9 cellular contexts compared by ENCODE assay signal in genomic region chr15:85607141-85607806, GRCh38.
A peak's percentile ranks its signal among the peaks of the same experiment; 100 is the strongest.
DNase-seq lines count a peak whose midpoint lies in the region; ATAC-seq and TF ChIP-seq lines count a peak whose summit lies in the region.
"Had no signal": no experiment of that assay in that cellular context is flagged by ENCODE, and none has a peak within 500 bp of the region (broad histone marks: within the 10 kb centered on the region; RNA-seq: fewer than 3 reads in every experiment).

No MANE protein-coding gene starts in this region.

- H3K27ac ChIP-seq in ACC112 (ENCODE audit: low read depth, low read length) (peak overlapping the region; percentile 94), coronary artery (peak overlapping the region; percentile 39 to 75)

- no peak for ATAC-seq in HG02938 (IDR thresholded peaks at IDR 0.05; ENCODE audit: unreplicated experiment)

- H3K4me3 ChIP-seq in ACC112 (ENCODE audit: low read depth, low read length), result peak overlapping the region; percentile 57
- peak overlapping the region; percentile 8 for H3K4me3 ChIP-seq in Loucy (ENCODE audit: low read length, poor library complexity, severe bottlenecking)
- peak overlapping the region; percentile 23 for H3K4me3 ChIP-seq in coronary artery

- POLR2A ChIA-PET in activated CD4-positive, alpha-beta memory T cell treated with anti-CD3 and anti-CD28 coated beads, Interleukin-2, amount 10 ng/mL, durations not matched to agents 7 days and 5 days (lab: Charles Lee), result interaction anchor here (0.7 to 1.2 kb wide), 6 partner anchors 10 to 66 kb away, joined by 3 to 4 read pairs (median 3); no protein-coding TSS in a partner anchor

- H4K20me1 ChIP-seq in Loucy (ENCODE audit: insufficient read depth, low read length, poor library complexity, severe bottlenecking), result peaks cover 6% of the 10 kb centered on the region

- H3K9me2 ChIP-seq in Loucy (replicated peaks; ENCODE audit: low read depth, low read length), result no peaks in the 10 kb centered on the region

- peak overlapping the region; percentile 34 for H3K4me2 ChIP-seq in Loucy (ENCODE audit: low read depth, low read length, poor library complexity, severe bottlenecking)

- H3K79me2 ChIP-seq in ACC112 (ENCODE audit: control insufficient read depth, insufficient read depth, low read length, unreplicated experiment) (no peaks in the 10 kb centered on the region), Loucy (ENCODE audit: insufficient read depth, low read length) (peaks cover 37% of the 10 kb centered on the region; the same call in 1 of the 2 replicates)

- H3K4me1 ChIP-seq in ACC112 (ENCODE audit: control insufficient read depth, insufficient read depth, low read length, unreplicated experiment) (peaks cover 23% of the 10 kb centered on the region), Loucy (ENCODE audit: insufficient read depth, low read length, poor library complexity, severe bottlenecking) (peaks cover 19% of the 10 kb centered on the region)

- H3K9me3 Mint-ChIP-seq in nephron, result no peaks in the 10 kb centered on the region
- H3K9me3 Mint-ChIP-seq in activated CD4-positive, alpha-beta memory T cell treated with anti-CD3 and anti-CD28 coated beads, Interleukin-2, amount 10 ng/mL, durations not matched to agents 7 days and 5 days, result no peaks in the 10 kb centered on the region

- DNase-seq in coronary artery (ENCODE audit: low spot score) (no peak), pons (ENCODE audit: low spot score) (no peak), cerebellar cortex (ENCODE audit: low spot score) (no peak)
- DNase-seq in activated CD4-positive, alpha-beta memory T cell treated with anti-CD3 and anti-CD28 coated beads, Interleukin-2, amount 10 ng/mL, durations not matched to agents 7 days and 5 days, result no peak
- DNase-seq: NCI-H526 had no signal

- no peaks in the 10 kb centered on the region for H3K27me3 ChIP-seq in ACC112 (ENCODE audit: insufficient read depth, low read length)
- no peaks in the 10 kb centered on the region for H3K27me3 ChIP-seq in Loucy (ENCODE audit: insufficient read depth, low read length, poor library complexity, severe bottlenecking)

- H3K27me3 Mint-ChIP-seq in nephron (ENCODE audit: low read depth), result no peaks in the 10 kb centered on the region
- no peaks in the 10 kb centered on the region for H3K27me3 Mint-ChIP-seq in activated CD4-positive, alpha-beta memory T cell treated with anti-CD3 and anti-CD28 coated beads, Interleukin-2, amount 10 ng/mL, durations not matched to agents 7 days and 5 days

- H3K9ac ChIP-seq in Loucy (ENCODE audit: low read depth, low read length, poor library complexity, severe bottlenecking), result no peak overlapping the region

- H3K9me3 ChIP-seq in Loucy (ENCODE audit: insufficient read depth, low read depth, low read length), result no peaks in the 10 kb centered on the region

- 0 out of 2 replicates have a peak, but pooled peaks cover 8% of the 10 kb centered on the region for H3K36me3 ChIP-seq in ACC112 (ENCODE audit: insufficient read depth, low read length)
- H3K36me3 ChIP-seq in Loucy (ENCODE audit: insufficient read depth, low read length), result peaks cover 14% of the 10 kb centered on the region; the same call in 1 of the 2 replicates

- TF ChIP-seq CTCF in Loucy (conservative IDR thresholded peaks at IDR 0.05; ENCODE audit: low read length) (no peak), coronary artery (IDR thresholded peaks at IDR 0.05) (no peak), nephron (IDR thresholded peaks at IDR 0.05; ENCODE audit: unreplicated experiment in 3 of 3) (no peak)

- H3K4me3 Mint-ChIP-seq in nephron, result no peak overlapping the region
- no peak overlapping the region for H3K4me3 Mint-ChIP-seq in activated CD4-positive, alpha-beta memory T cell treated with anti-CD3 and anti-CD28 coated beads, Interleukin-2, amount 10 ng/mL, durations not matched to agents 7 days and 5 days

- peaks cover 14% of the 10 kb centered on the region for H3K4me1 Mint-ChIP-seq in nephron
- H3K4me1 Mint-ChIP-seq in activated CD4-positive, alpha-beta memory T cell treated with anti-CD3 and anti-CD28 coated beads, Interleukin-2, amount 10 ng/mL, durations not matched to agents 7 days and 5 days, result peaks cover 30% of the 10 kb centered on the region

- peak overlapping the region in 2 of 3 experiments; percentile 69 to 83 for H3K27ac Mint-ChIP-seq in nephron
- no peak overlapping the region for H3K27ac Mint-ChIP-seq in activated CD4-positive, alpha-beta memory T cell treated with anti-CD3 and anti-CD28 coated beads, Interleukin-2, amount 10 ng/mL, durations not matched to agents 7 days and 5 days

- H3K36me3 Mint-ChIP-seq in nephron (ENCODE audit: low read depth), result peaks cover 21% of the 10 kb centered on the region
- peaks cover 35% of the 10 kb centered on the region for H3K36me3 Mint-ChIP-seq in activated CD4-positive, alpha-beta memory T cell treated with anti-CD3 and anti-CD28 coated beads, Interleukin-2, amount 10 ng/mL, durations not matched to agents 7 days and 5 days (ENCODE audit: low read depth)

- CTCF ChIA-PET in activated CD4-positive, alpha-beta memory T cell treated with anti-CD3 and anti-CD28 coated beads, Interleukin-2, amount 10 ng/mL, durations not matched to agents 7 days and 5 days (lab: Charles Lee), result interaction anchor here (1.0 to 1.1 kb wide), 2 partner anchors 10 to 101 kb away, joined by 3 read pairs; no protein-coding TSS in a partner anchor

- no peaks in the 10 kb centered on the region for H3F3A ChIP-seq in Loucy (ENCODE audit: low read depth)

- H2AFZ ChIP-seq in ACC112 (ENCODE audit: low read length, unreplicated experiment), result no peak overlapping the region
- H2AFZ ChIP-seq in Loucy (ENCODE audit: low read length), result no peak overlapping the region
